In the genomic region with DNA sequence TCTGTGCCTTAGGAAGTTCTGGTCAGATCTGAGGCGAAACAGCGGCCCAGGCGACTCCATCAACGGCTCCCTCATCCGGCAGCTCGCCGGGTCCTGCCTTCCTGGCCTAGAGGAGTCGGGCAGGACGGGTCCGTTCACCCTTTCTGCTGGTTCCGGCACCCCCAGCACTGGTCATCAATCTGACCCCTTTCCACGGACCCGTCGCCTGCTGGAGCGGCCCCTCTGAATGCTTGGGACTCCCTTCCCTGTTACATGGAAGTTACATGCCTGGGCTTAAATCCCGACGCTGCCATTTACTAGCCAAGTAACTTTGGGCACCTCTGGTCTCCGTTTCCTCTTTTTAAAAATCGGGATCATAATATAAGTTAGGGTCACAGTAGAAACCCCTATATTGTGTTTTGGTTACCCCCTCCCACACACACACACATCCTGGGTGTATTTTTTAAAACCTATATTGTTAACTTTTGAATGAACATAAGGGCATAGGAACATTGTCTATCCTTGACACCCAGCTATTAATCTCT, we compare ENCODE assay signal across 8 cellular contexts. TPM values are rescaled to one million over a fixed set of nuclear protein-coding genes. Genes with fewer than 3 reads are reported as not detected.
A peak's percentile ranks its signal among the peaks of the same experiment; 100 is the strongest.
DNase-seq lines count a peak whose midpoint lies in the region; ATAC-seq and TF ChIP-seq lines count a peak whose summit lies in the region.

No MANE protein-coding gene starts in this region.

- H3K27ac Mint-ChIP-seq in activated naive CD4-positive, alpha-beta T cell treated with anti-CD3 and anti-CD28 coated beads for 36 hours: peak overlapping the region; percentile 85

- H3K4me3 ChIP-seq in PC-3 (ENCODE audit: low read length): peak overlapping the region; percentile 98
- peak overlapping the region; percentile 73 to 85 for H3K4me3 ChIP-seq in prostate gland

- peak overlapping the region; percentile 82 for H3K4me3 Mint-ChIP-seq in activated naive CD4-positive, alpha-beta T cell treated with anti-CD3 and anti-CD28 coated beads for 36 hours

- no peak overlapping the region for H3K27ac ChIP-seq in PC-3 (ENCODE audit: low read length)
- peak overlapping the region; percentile 85 for H3K27ac ChIP-seq in prostate gland

- ATAC-seq in PC-3: peak; percentile 16

- H3K36me3 Mint-ChIP-seq in activated naive CD4-positive, alpha-beta T cell treated with anti-CD3 and anti-CD28 coated beads for 36 hours (ENCODE audit: low read depth): peaks cover 27% of the 10 kb centered on the region

- no peaks in the 10 kb centered on the region for H3K27me3 Mint-ChIP-seq in activated naive CD4-positive, alpha-beta T cell treated with anti-CD3 and anti-CD28 coated beads for 36 hours (ENCODE audit: low read depth)

- H3K4me2 ChIP-seq in PC-3 (ENCODE audit: low read length): peak overlapping the region; percentile 100

- H3K4me1 ChIP-seq in PC-3 (ENCODE audit: insufficient read depth, low read length): peaks cover 48% of the 10 kb centered on the region
- peaks cover 3% of the 10 kb centered on the region for H3K4me1 ChIP-seq in prostate gland (replicated peaks)

- intact Hi-C loops in activated naive CD4-positive, alpha-beta T cell treated with anti-CD3 and anti-CD28 coated beads for 36 hours (cut with micrococcal nuclease): loop anchor here (1.0 to 10.0 kb wide), 4 partner anchors 26 to 1990 kb away; a partner anchor contains a TSS
- intact Hi-C loops in PC-3 (cut with micrococcal nuclease) (loop anchor here (10.0 kb wide), 1 partner anchor 340 kb away; no protein-coding TSS in a partner anchor), prostate gland (cut with DNase I) (no loop called here)

- CTCF ChIA-PET in activated naive CD4-positive, alpha-beta T cell treated with anti-CD3 and anti-CD28 coated beads for 36 hours (lab: Charles Lee): no interaction called here
- CTCF ChIA-PET in PC-3 (lab: Charles Lee): no interaction called here

- TSS peak; percentile 92 for BruUV-seq in PC-3 (replicated peaks; lab: Mats Ljungman, UMichigan)

- peak overlapping the region; percentile 97 for H3K9ac ChIP-seq in PC-3 (ENCODE audit: low read length)

- peak overlapping the region; percentile 96 for H2AFZ ChIP-seq in PC-3 (ENCODE audit: low read length)

- no peaks in the 10 kb centered on the region for H3K9me2 ChIP-seq in PC-3 (replicated peaks; ENCODE audit: low read length)

- TF ChIP-seq CTCF in PC-3 (conservative IDR thresholded peaks at IDR 0.05; ENCODE audit: low read depth, low read length): no peak
- no peak for TF ChIP-seq CTCF in prostate gland (IDR thresholded peaks at IDR 0.05)

- 13% methylated on average over 19 of the region's 19 CpGs for WGBS in prostate gland

- H3F3A ChIP-seq in PC-3 (ENCODE audit: low read length, unreplicated experiment): no peaks in the 10 kb centered on the region

- H3K27me3 ChIP-seq in PC-3 (ENCODE audit: low read length): no peaks in the 10 kb centered on the region
- H3K27me3 ChIP-seq in prostate gland (replicated peaks; ENCODE audit: insufficient read depth): no peaks in the 10 kb centered on the region

- H3K4me1 Mint-ChIP-seq in activated naive CD4-positive, alpha-beta T cell treated with anti-CD3 and anti-CD28 coated beads for 36 hours (ENCODE audit: low read depth): peaks cover 37% of the 10 kb centered on the region

- H4K20me1 ChIP-seq in PC-3 (ENCODE audit: low read length): peaks cover 11% of the 10 kb centered on the region; the same call in 1 of the 2 replicates

- peaks cover 4% of the 10 kb centered on the region for H3K9me3 Mint-ChIP-seq in activated naive CD4-positive, alpha-beta T cell treated with anti-CD3 and anti-CD28 coated beads for 36 hours

- H3K9me3 ChIP-seq in PC-3 (ENCODE audit: low read length) (no peaks in the 10 kb centered on the region), prostate gland (no peaks in the 10 kb centered on the region)

- POLR2A ChIA-PET in PC-3 (lab: Charles Lee; ENCODE audit: unreplicated experiment): no interaction called here

- peaks cover 44% of the 10 kb centered on the region for H3K79me2 ChIP-seq in PC-3 (ENCODE audit: low read length)

- H3K36me3 ChIP-seq in PC-3 (ENCODE audit: low read depth, low read length) (no peaks in the 10 kb centered on the region), prostate gland (no peaks in the 10 kb centered on the region)

- TF ChIP-seq POLR2A in erythroblast (IDR thresholded peaks at IDR 0.05; ENCODE audit: low read length) (peak; percentile 48), prostate gland (IDR thresholded peaks at IDR 0.05) (no peak)

- DNase-seq in activated naive CD4-positive, alpha-beta T cell treated with anti-CD3 and anti-CD28 coated beads for 36 hours: no peak
- DNase-seq in activated naive CD4-positive, alpha-beta T cell treated with anti-CD3 and anti-CD28 coated beads, Interleukin-2, amount 50 U/mL, for 16 hours: no peak
- no peak for DNase-seq in PC-3
- no peak for DNase-seq in erythroblast (lab: John Stamatoyannopoulos, UW)
- no peak for DNase-seq in prostate gland (ENCODE audit: low spot score)
- no peak for DNase-seq in DMS153 (lab: John Stamatoyannopoulos, UW)
- DNase-seq in 8988T: no peak
- DNase-seq in stimulated activated naive CD4-positive, alpha-beta T cell treated with Interleukin-2 at 50 U/mL for 16 hours (lab: John Stamatoyannopoulos, UW): no peak

RNA-seq across cellular contexts. Expression of a gene that starts 0.6 kb away (rescaled TPM):
- 10 to 100 TPM; 83.0 to 83.8 TPM for total RNA-seq in activated naive CD4-positive, alpha-beta T cell treated with anti-CD3 and anti-CD28 coated beads for 36 hours
- total RNA-seq in PC-3 (2014; rRNA removed): 64.1 and 67.6 TPM in 2 replicates
- 10 to 100 TPM; 14.7 to 54.0 TPM for total RNA-seq in prostate gland

RNA-seq across cellular contexts. Expression of a gene that starts 26.7 kb away (rescaled TPM):
- total RNA-seq in activated naive CD4-positive, alpha-beta T cell treated with anti-CD3 and anti-CD28 coated beads for 36 hours: 1 to 10 TPM; 9.2 to 9.8 TPM
- total RNA-seq in PC-3 (2014; rRNA removed): 4.6 and 5.9 TPM in 2 replicates
- 10 to 100 TPM in 1 of 2 donors, 1 to 10 TPM in 1; 3.5 to 12.3 TPM for total RNA-seq in prostate gland
